In the genomic region with DNA sequence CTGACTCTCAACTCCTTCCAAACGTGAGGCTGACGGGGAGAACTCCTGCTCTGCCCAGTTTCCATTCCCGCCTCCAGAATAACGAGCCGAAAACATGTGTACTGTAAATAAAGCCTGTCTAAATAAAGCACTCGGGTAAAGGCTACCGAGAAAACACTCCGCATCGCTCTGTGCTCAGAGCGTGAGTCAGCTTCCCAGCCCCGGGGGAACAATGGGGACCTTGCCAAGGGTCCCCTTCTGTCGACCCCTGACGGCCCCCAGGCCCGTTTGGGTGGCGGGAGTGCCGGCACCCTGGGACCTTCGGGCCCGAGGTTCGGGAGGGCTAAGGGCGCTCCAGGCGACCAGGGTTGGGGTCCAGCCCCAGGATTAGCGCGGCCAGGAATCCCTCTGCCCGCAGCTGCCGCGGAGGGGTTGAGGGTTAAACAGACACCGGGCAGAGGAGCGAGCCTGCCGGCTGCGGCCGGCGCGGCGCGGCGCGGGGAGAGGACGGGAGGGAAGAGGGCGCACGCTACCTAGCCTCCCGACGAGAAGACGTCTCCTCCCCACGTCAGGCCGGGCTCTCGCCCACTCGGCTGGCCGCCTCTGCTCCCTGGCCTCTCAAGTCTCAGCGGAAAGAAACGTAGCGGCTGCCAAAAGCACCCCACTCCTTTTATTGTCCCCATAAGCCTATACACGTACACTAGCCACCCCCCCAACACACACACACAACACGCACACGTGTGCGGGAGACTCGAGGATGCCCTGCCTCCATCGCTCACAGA, we compare ENCODE assay signal across 8 cellular contexts.
DNase-seq lines count a peak whose midpoint lies in the region; ATAC-seq and TF ChIP-seq lines count a peak whose summit lies in the region.

No MANE protein-coding gene starts in this region.

- H3K9ac ChIP-seq in mesendoderm (ENCODE audit: low read length) = peak overlapping the region; percentile 64

- no peak overlapping the region for H3K4me3 ChIP-seq in mesendoderm (ENCODE audit: low read length)
- H3K4me3 ChIP-seq in uterus = peak overlapping the region; percentile 53 to 56

- no peak overlapping the region for H3K27ac ChIP-seq in mesendoderm (ENCODE audit: low read depth, low read length)
- H3K27ac ChIP-seq in uterus = peak overlapping the region; percentile 84 to 93

- peak overlapping the region; percentile 25 for H3K4me2 ChIP-seq in mesendoderm (ENCODE audit: low read length)

- no peaks in the 10 kb centered on the region for H3K79me1 ChIP-seq in mesendoderm (ENCODE audit: low read length)

- H2BK120ac ChIP-seq in mesendoderm (ENCODE audit: low read depth, low read length) = no peak overlapping the region

- H3K4ac ChIP-seq in mesendoderm (ENCODE audit: low read depth, low read length) = no peak overlapping the region

- peaks cover 26% of the 10 kb centered on the region for H3K27me3 Mint-ChIP-seq in T-helper 1 cell treated with Interleukin-12 subunit alpha and Interleukin-12 subunit beta and Interleukin-4 antibody, amounts not matched to agents 30 μg/mL and 1 μg/mL, for 36 hours (ENCODE audit: low read depth)
- H3K27me3 Mint-ChIP-seq in chondrocyte (ENCODE audit: low read depth) = peaks cover 3% of the 10 kb centered on the region

- H2BK5ac ChIP-seq in mesendoderm (ENCODE audit: low read length) = no peak overlapping the region

- H3K4me3 Mint-ChIP-seq in T-helper 1 cell treated with Interleukin-12 subunit alpha and Interleukin-12 subunit beta and Interleukin-4 antibody, amounts not matched to agents 30 μg/mL and 1 μg/mL, for 36 hours = peak overlapping the region; percentile 52
- peak overlapping the region; percentile 35 for H3K4me3 Mint-ChIP-seq in chondrocyte (ENCODE audit: unreplicated experiment)

- peak in 1 of 2 donors; percentile 23 for TF ChIP-seq POLR2A in uterus (IDR thresholded peaks at IDR 0.05)

- intact Hi-C loops in uterus (cut with DNase I; ENCODE audit: low total_unique reads) = loop anchor here (5.0 to 10.0 kb wide), 3 partner anchors 93 to 253 kb away; no protein-coding TSS in a partner anchor

- no peak overlapping the region for H4K8ac ChIP-seq in mesendoderm (ENCODE audit: low read depth, low read length)

- no peak overlapping the region for H2BK15ac ChIP-seq in mesendoderm (replicated peaks; ENCODE audit: low read depth)

- peak overlapping the region; percentile 65 for H3K18ac ChIP-seq in mesendoderm (ENCODE audit: low read length)

- TF ChIP-seq CTCF in chondrocyte (IDR thresholded peaks at IDR 0.05) = no peak
- peak in 1 of 4 experiments; percentile 3 for TF ChIP-seq CTCF in uterus (IDR thresholded peaks at IDR 0.05)

- no peak overlapping the region for H2AK5ac ChIP-seq in mesendoderm (ENCODE audit: low read length)

- H3K36me3 ChIP-seq in mesendoderm (ENCODE audit: control insufficient read depth, insufficient read depth, low read length) (no peaks in the 10 kb centered on the region), uterus (no peaks in the 10 kb centered on the region)

- H3K79me2 ChIP-seq in mesendoderm (ENCODE audit: control insufficient read depth, insufficient read depth, low read length) = no peaks in the 10 kb centered on the region

- peak overlapping the region; percentile 76 for H3K27ac Mint-ChIP-seq in T-helper 1 cell treated with Interleukin-12 subunit alpha and Interleukin-12 subunit beta and Interleukin-4 antibody, amounts not matched to agents 30 μg/mL and 1 μg/mL, for 36 hours
- peak overlapping the region; percentile 58 for H3K27ac Mint-ChIP-seq in chondrocyte (ENCODE audit: unreplicated experiment)

- no peaks in the 10 kb centered on the region for H3K36me3 Mint-ChIP-seq in T-helper 1 cell treated with Interleukin-12 subunit alpha and Interleukin-12 subunit beta and Interleukin-4 antibody, amounts not matched to agents 30 μg/mL and 1 μg/mL, for 36 hours (ENCODE audit: low read depth)
- no peaks in the 10 kb centered on the region for H3K36me3 Mint-ChIP-seq in chondrocyte (ENCODE audit: low read depth)

- H3K4me1 ChIP-seq in mesendoderm (ENCODE audit: control insufficient read depth, low read depth, low read length) (peaks cover 4% of the 10 kb centered on the region), uterus (no peaks in the 10 kb centered on the region)

- WGBS in mesendoderm (ENCODE audit: extremely low coverage, insufficient coverage, low lambda C conversion rate) = no CpG with 5 or more reads among the region's 57 CpGs

- no peaks in the 10 kb centered on the region for H3K9me3 ChIP-seq in uterus

- peak overlapping the region; percentile 81 for H3K56ac ChIP-seq in mesendoderm (ENCODE audit: low read length)

- H3K27me3 ChIP-seq in mesendoderm (ENCODE audit: insufficient read depth, low read length, poor library complexity) (peaks cover 3% of the 10 kb centered on the region), uterus (no peaks in the 10 kb centered on the region)

- H3K9me3 Mint-ChIP-seq in T-helper 1 cell treated with Interleukin-12 subunit alpha and Interleukin-12 subunit beta and Interleukin-4 antibody, amounts not matched to agents 30 μg/mL and 1 μg/mL, for 36 hours = peaks cover 4% of the 10 kb centered on the region
- peaks cover 9% of the 10 kb centered on the region for H3K9me3 Mint-ChIP-seq in chondrocyte (ENCODE audit: low read depth)

- DNase-seq in T-helper 1 cell = no peak
- peak; percentile 9 for DNase-seq in NCI-H748 treated with DMSO at 0.1 percent for 48 hours (lab: John Stamatoyannopoulos, UW)
- no peak for DNase-seq in chondrocyte (ENCODE audit: low spot score)
- no peak for DNase-seq in mesendoderm
- peak; percentile 40 to 58 for DNase-seq in uterus
- DNase-seq in occipital lobe (lab: John Stamatoyannopoulos, UW) = no peak

- no peak overlapping the region for H4K5ac ChIP-seq in mesendoderm (ENCODE audit: low read length)

- H3K23ac ChIP-seq in mesendoderm (ENCODE audit: low read length) = no peak overlapping the region

- no peak for ATAC-seq in GM21360 (IDR thresholded peaks at IDR 0.05; ENCODE audit: unreplicated experiment)

- peaks cover 23% of the 10 kb centered on the region for H3K4me1 Mint-ChIP-seq in T-helper 1 cell treated with Interleukin-12 subunit alpha and Interleukin-12 subunit beta and Interleukin-4 antibody, amounts not matched to agents 30 μg/mL and 1 μg/mL, for 36 hours (ENCODE audit: low read depth)
- H3K4me1 Mint-ChIP-seq in chondrocyte (ENCODE audit: low read depth) = peaks cover 20% of the 10 kb centered on the region

Comparison
In these comparisons a context has a peak if more than half of its experiments do, and no peak if none do; other contexts are left out.
1. DNase-seq: peak in NCI-H748 treated with DMSO at 0.1 percent for 48 hours (single experiment) and uterus (2 of 2); none in T-helper 1 cell (0 of 5), chondrocyte (single experiment), mesendoderm (single experiment) and occipital lobe (single experiment).